13 cellular contexts compared by ENCODE assay signal in the genomic region with DNA sequence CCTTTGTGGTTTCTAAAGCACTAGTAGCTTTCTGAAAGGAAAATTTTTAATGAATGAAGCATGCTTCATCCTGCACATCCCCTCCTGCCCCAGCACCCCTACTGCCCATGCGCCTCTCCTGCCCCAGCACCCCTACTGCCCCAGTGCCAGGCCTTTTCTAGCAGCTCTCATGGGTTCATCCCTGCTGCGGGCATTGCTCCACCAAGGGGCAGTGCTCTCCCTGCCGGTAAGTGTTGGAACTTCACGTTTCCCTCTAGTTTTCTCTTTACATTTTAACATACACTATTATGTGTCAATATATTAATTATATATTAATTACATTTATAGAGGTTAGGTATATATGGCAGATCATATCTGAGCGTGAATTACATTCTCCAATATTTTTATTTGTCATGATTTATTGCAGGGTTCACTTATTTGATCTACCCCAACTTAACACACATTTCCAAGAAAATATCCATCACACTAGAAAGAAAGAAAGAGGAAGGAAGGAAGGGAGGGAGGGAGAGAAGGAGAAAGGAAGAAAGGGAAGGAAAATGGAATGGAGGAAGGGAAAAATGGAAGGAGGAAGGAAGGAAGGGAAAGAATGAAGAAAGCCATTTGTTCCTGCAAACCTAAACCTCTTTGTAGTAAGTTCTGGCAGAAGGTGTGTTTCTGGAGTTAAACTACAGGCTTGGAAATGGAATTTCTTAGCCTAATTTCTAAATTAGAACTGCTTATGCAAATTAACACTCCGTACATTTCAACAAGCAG. TPM values are rescaled to one million over a fixed set of nuclear protein-coding genes. Genes with fewer than 3 reads are reported as not detected.
DNase-seq lines count a peak whose midpoint lies in the region; ATAC-seq, FAIRE-seq and TF ChIP-seq lines count a peak whose summit lies in the region.
"Had no signal": no experiment of that assay in that cellular context is flagged by ENCODE, and none has a peak within 500 bp of the region (broad histone marks: within the 10 kb centered on the region; RNA-seq: fewer than 3 reads in every experiment).

No MANE protein-coding gene starts in this region.

- H3K9ac ChIP-seq in BLaER1 treated with 17β-estradiol and CSF1 and Interleukin-3, amounts not matched to agents 10 nM and 100 nM: no peak overlapping the region

- peaks cover 0 to 25% (median 13%) of the 10 kb centered on the region in 11 experiments; a peak in 11 of 22 replicates for H3K36me3 ChIP-seq in BLaER1 treated with 17β-estradiol and CSF1 and Interleukin-3, amounts not matched to agents 10 nM and 100 nM
- H3K36me3 ChIP-seq in RWPE2 (ENCODE audit: low read depth): no peaks in the 10 kb centered on the region
- H3K36me3 ChIP-seq: colonic mucosa had no signal

- no peak for DNase-seq in GM12891 (ENCODE audit: insufficient read length, low spot score)
- DNase-seq in RWPE2 (ENCODE audit: low spot score): no peak
- DNase-seq in foreskin keratinocyte: no peak
- DNase-seq in SW480 (ENCODE audit: low spot score): no peak
- DNase-seq in NCI-H146 (lab: John Stamatoyannopoulos, UW): no peak
- DNase-seq: activated naive CD4-positive, alpha-beta T cell treated with Interleukin-2 at 50 U/mL for 16 hours; colonic mucosa; DMS79; foreskin melanocyte had no signal

- FAIRE-seq in GM12891 (lab: Jason Lieb, UNC): peak; percentile 9

- ATAC-seq in RWPE2 (ENCODE audit: low read depth) (no peak), foreskin keratinocyte (peak; percentile 57), GM21737 (IDR thresholded peaks at IDR 0.05; ENCODE audit: unreplicated experiment) (no peak)
- ATAC-seq: activated CD4-positive, CD25-positive, alpha-beta regulatory T cell treated with anti-CD3 and anti-CD28 coated beads, Interleukin-2, amount 50 U/mL, for 24 hours had no signal

- H3K27ac ChIP-seq in BLaER1 treated with 17β-estradiol and CSF1 and Interleukin-3, amounts not matched to agents 10 nM and 100 nM: peak overlapping the region in 1 of 11 experiments; percentile 41; a peak in 1 of 22 replicates
- H3K27ac ChIP-seq in RWPE2 (ENCODE audit: poor library complexity, severe bottlenecking): no peak overlapping the region
- no peak overlapping the region for H3K27ac ChIP-seq in foreskin keratinocyte
- H3K27ac ChIP-seq: colonic mucosa had no signal

- H3K4me1 ChIP-seq in BLaER1 treated with 17β-estradiol and CSF1 and Interleukin-3, amounts not matched to agents 10 nM and 100 nM: peaks cover 27 to 40% (median 31%) of the 10 kb centered on the region in 10 experiments
- H3K4me1 ChIP-seq in RWPE2 (ENCODE audit: insufficient read depth, poor library complexity, severe bottlenecking) (no peaks in the 10 kb centered on the region), foreskin keratinocyte (no peaks in the 10 kb centered on the region)
- H3K4me1 ChIP-seq: colonic mucosa had no signal

- no peaks in the 10 kb centered on the region for H3K27me3 ChIP-seq in BLaER1 treated with 17β-estradiol and CSF1 and Interleukin-3, amounts not matched to agents 10 nM and 100 nM
- H3K27me3 ChIP-seq in RWPE2 (ENCODE audit: insufficient read depth, poor library complexity, severe bottlenecking): no peaks in the 10 kb centered on the region
- H3K27me3 ChIP-seq in foreskin keratinocyte: no peaks in the 10 kb centered on the region
- H3K27me3 ChIP-seq: colonic mucosa, Peyer's patch had no signal

- no peaks in the 10 kb centered on the region for H3K9me3 ChIP-seq in BLaER1 treated with 17β-estradiol and CSF1 and Interleukin-3, amounts not matched to agents 10 nM and 100 nM (replicated peaks in 1 of 11)
- H3K9me3 ChIP-seq in RWPE2 (ENCODE audit: severe bottlenecking): no peaks in the 10 kb centered on the region
- H3K9me3 ChIP-seq: colonic mucosa, Peyer's patch had no signal

- H3K4me2 ChIP-seq in BLaER1 treated with 17β-estradiol and CSF1 and Interleukin-3, amounts not matched to agents 10 nM and 100 nM: peak overlapping the region; percentile 62 to 92 (median 75); a peak in 21 of 22 replicates

- peak; percentile 37 for TF ChIP-seq CTCF in RWPE2 (IDR thresholded peaks at IDR 0.05; ENCODE audit: poor library complexity, severe bottlenecking)
- peak; percentile 40 for TF ChIP-seq CTCF in foreskin keratinocyte (conservative IDR thresholded peaks at IDR 0.05)

- no peak for TF ChIP-seq POLR2A in GM12891 (IDR thresholded peaks at IDR 0.05; ENCODE audit: low read depth, low read length)

- no peak overlapping the region for H3K4me3 ChIP-seq in BLaER1 treated with 17β-estradiol and CSF1 and Interleukin-3, amounts not matched to agents 10 nM and 100 nM
- no peak overlapping the region for H3K4me3 ChIP-seq in RWPE2 (ENCODE audit: severe bottlenecking)
- H3K4me3 ChIP-seq: colonic mucosa, Peyer's patch had no signal

- no peaks in the 10 kb centered on the region for H4K20me1 ChIP-seq in BLaER1 treated with 17β-estradiol and CSF1 and Interleukin-3, amounts not matched to agents 10 nM and 100 nM

TF ChIP-seq in GM12891, 5 proteins besides CTCF, POLR2A, EP300 and RAD21:
- TF ChIP-seq POLR2AphosphoS5 (IDR thresholded peaks at IDR 0.05; ENCODE audit: low read depth, low read length): no peak
- TF ChIP-seq TAF1 (IDR thresholded peaks at IDR 0.05; ENCODE audit: low read depth, low read length): no peak
- no peak for TF ChIP-seq PAX5 (IDR thresholded peaks at IDR 0.05; ENCODE audit: insufficient read depth, low read length, severe bottlenecking)
- no peak for TF ChIP-seq SPI1 (IDR thresholded peaks at IDR 0.05; ENCODE audit: low read depth, low read length)
- TF ChIP-seq POU2F2 (IDR thresholded peaks at IDR 0.05; ENCODE audit: low read depth, low read length): no peak

RNA-seq across cellular contexts. Expression of a gene that starts 46.8 kb away (rescaled TPM):
- polyA plus RNA-seq in GM12891 (2012; ENCODE audit: low read depth, missing spikeins): 14.7 TPM
- 13.5 and 15.5 TPM in 2 replicates for total RNA-seq in foreskin keratinocyte
- polyA plus RNA-seq in foreskin keratinocyte: 7.5 and 9.4 TPM in 2 replicates
